20 cellular contexts compared by ENCODE assay signal in the genomic region with DNA sequence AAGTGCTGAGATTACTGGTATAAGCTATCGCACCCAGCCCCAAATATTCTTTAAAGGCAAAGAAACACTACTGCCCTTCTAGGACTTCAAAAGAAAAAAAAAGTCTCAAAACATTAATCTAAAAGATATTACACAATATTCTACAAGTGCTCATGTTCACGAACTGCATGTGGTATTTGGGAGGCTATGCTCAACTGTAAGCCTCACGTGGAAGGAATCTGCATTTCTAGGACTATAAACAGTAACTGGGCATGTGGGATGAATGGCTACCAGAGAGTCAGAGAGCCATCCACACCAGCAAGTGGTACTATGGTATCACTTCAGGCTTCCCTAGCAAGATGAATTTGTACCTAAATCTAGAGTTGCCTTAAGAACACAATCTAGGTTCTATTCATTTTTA. TPM values are rescaled to one million over a fixed set of nuclear protein-coding genes. Genes with fewer than 3 reads are reported as not detected.
DNase-seq lines count a peak whose midpoint lies in the region; ATAC-seq, FAIRE-seq and TF ChIP-seq lines count a peak whose summit lies in the region.
"Had no signal": no experiment of that assay in that cellular context is flagged by ENCODE, and none has a peak within 500 bp of the region (broad histone marks: within the 10 kb centered on the region; RNA-seq: fewer than 3 reads in every experiment).

No MANE protein-coding gene starts in this region.

- TF ChIP-seq CTCF in activated CD8-positive, alpha-beta T cell treated with anti-CD3 and anti-CD28 coated beads for 36 hours (IDR thresholded peaks at IDR 0.05) = no peak
- TF ChIP-seq CTCF in prostate gland (IDR thresholded peaks at IDR 0.05) (no peak), endothelial cell (IDR thresholded peaks at IDR 0.05; ENCODE audit: unreplicated experiment) (no peak)

- WGBS in prostate gland = 96% methylated on average over 3 of the region's 3 CpGs

- intact Hi-C loops in activated CD8-positive, alpha-beta T cell treated with anti-CD3 and anti-CD28 coated beads for 36 hours (cut with micrococcal nuclease) = no loop called here
- intact Hi-C loops in prostate gland (cut with DNase I) = no loop called here

- no peaks in the 10 kb centered on the region for H3K4me1 ChIP-seq in prostate gland (replicated peaks)
- H3K4me1 ChIP-seq: BLaER1 had no signal

- H3K4me3 Mint-ChIP-seq in activated CD8-positive, alpha-beta T cell treated with anti-CD3 and anti-CD28 coated beads for 36 hours = no peak overlapping the region
- H3K4me3 Mint-ChIP-seq in activated CD8-positive, alpha-beta T cell treated with anti-CD3 and anti-CD28 coated beads, Interleukin-2, amount 10 ng/mL, durations not matched to agents 7 days and 5 days = no peak overlapping the region
- no peak overlapping the region for H3K4me3 Mint-ChIP-seq in endothelial cell (ENCODE audit: unreplicated experiment)

- peak; percentile 42 for FAIRE-seq in GM19239 (lab: Jason Lieb, UNC)
- FAIRE-seq: A204.1, G401.6, GM18507 had no signal

- no peaks in the 10 kb centered on the region for H3K9me3 ChIP-seq in prostate gland
- H3K9me3 ChIP-seq: BLaER1, MG63 had no signal

- H3K4me1 Mint-ChIP-seq in activated CD8-positive, alpha-beta T cell treated with anti-CD3 and anti-CD28 coated beads for 36 hours (ENCODE audit: low read depth) = peaks cover 55% of the 10 kb centered on the region
- H3K4me1 Mint-ChIP-seq in activated CD8-positive, alpha-beta T cell treated with anti-CD3 and anti-CD28 coated beads, Interleukin-2, amount 10 ng/mL, durations not matched to agents 7 days and 5 days (ENCODE audit: low read depth) = peaks cover 52% of the 10 kb centered on the region
- H3K4me1 Mint-ChIP-seq in endothelial cell (ENCODE audit: unreplicated experiment) = peaks cover 6% of the 10 kb centered on the region

- peak overlapping the region; percentile 6 to 57 for H3K27ac ChIP-seq in prostate gland
- H3K27ac ChIP-seq: BLaER1, KMS-11 had no signal

- no peak overlapping the region for H3K4me3 ChIP-seq in prostate gland
- H3K4me3 ChIP-seq: BLaER1, MG63 had no signal

- no peaks in the 10 kb centered on the region for H3K27me3 Mint-ChIP-seq in activated CD8-positive, alpha-beta T cell treated with anti-CD3 and anti-CD28 coated beads for 36 hours
- no peaks in the 10 kb centered on the region for H3K27me3 Mint-ChIP-seq in activated CD8-positive, alpha-beta T cell treated with anti-CD3 and anti-CD28 coated beads, Interleukin-2, amount 10 ng/mL, durations not matched to agents 7 days and 5 days (ENCODE audit: low read depth)
- H3K27me3 Mint-ChIP-seq in endothelial cell (ENCODE audit: unreplicated experiment) = no peaks in the 10 kb centered on the region

- no peak for DNase-seq in activated CD8-positive, alpha-beta T cell treated with anti-CD3 and anti-CD28 coated beads for 36 hours
- DNase-seq in activated CD8-positive, alpha-beta T cell treated with anti-CD3 and anti-CD28 coated beads, Interleukin-2, amount 10 ng/mL, durations not matched to agents 7 days and 5 days = no peak
- DNase-seq in GM19239 (ENCODE audit: insufficient read length, low spot score) = no peak
- DNase-seq in amniotic epithelial cell (ENCODE audit: low read depth) = peak; percentile 74
- no peak for DNase-seq in prostate gland (ENCODE audit: low spot score)
- no peak for DNase-seq in endothelial cell (ENCODE audit: low spot score)
- DNase-seq in hypothalamus (lab: John Stamatoyannopoulos, UW) = no peak
- DNase-seq: DND-41, MG63, NCI-H1092, NCI-H146, NCI-H2081, NCI-H82, PC-3 had no signal

- CTCF ChIA-PET in activated CD8-positive, alpha-beta T cell treated with anti-CD3 and anti-CD28 coated beads for 36 hours (lab: Charles Lee) = interaction anchor here (1.1 to 2.4 kb wide), 3 partner anchors 14 to 98 kb away, joined by 3 to 12 read pairs (median 4); partner anchors contain the start of gene ARMC12
- CTCF ChIA-PET in activated CD8-positive, alpha-beta T cell treated with anti-CD3 and anti-CD28 coated beads, Interleukin-2, amount 10 ng/mL, durations not matched to agents 7 days and 5 days (lab: Charles Lee) = interaction anchor here (1.0 to 2.8 kb wide), 3 partner anchors 11 to 98 kb away, joined by 3 to 14 read pairs (median 6); partner anchors contain the start of gene ARMC12

- peaks cover 4 to 9% of the 10 kb centered on the region in 2 donors for H3K36me3 ChIP-seq in prostate gland

- POLR2A ChIA-PET in activated CD8-positive, alpha-beta T cell treated with anti-CD3 and anti-CD28 coated beads for 36 hours (lab: Charles Lee) = interaction anchor here (0.9 kb wide), 1 partner anchor 14 kb away, joined by 3 read pairs; no protein-coding TSS in a partner anchor
- POLR2A ChIA-PET in activated CD8-positive, alpha-beta T cell treated with anti-CD3 and anti-CD28 coated beads, Interleukin-2, amount 10 ng/mL, durations not matched to agents 7 days and 5 days (lab: Charles Lee) = no interaction called here

- H3K27me3 ChIP-seq in prostate gland (replicated peaks; ENCODE audit: insufficient read depth) = no peaks in the 10 kb centered on the region
- H3K27me3 ChIP-seq: BLaER1, MG63 had no signal

- peaks cover 39% of the 10 kb centered on the region for H3K36me3 Mint-ChIP-seq in activated CD8-positive, alpha-beta T cell treated with anti-CD3 and anti-CD28 coated beads for 36 hours (ENCODE audit: low read depth)
- H3K36me3 Mint-ChIP-seq in activated CD8-positive, alpha-beta T cell treated with anti-CD3 and anti-CD28 coated beads, Interleukin-2, amount 10 ng/mL, durations not matched to agents 7 days and 5 days (ENCODE audit: low read depth) = peaks cover 50% of the 10 kb centered on the region
- no peaks in the 10 kb centered on the region for H3K36me3 Mint-ChIP-seq in endothelial cell (ENCODE audit: low read depth, unreplicated experiment)

- no peak for ATAC-seq in activated CD8-positive, alpha-beta T cell treated with anti-CD3 and anti-CD28 coated beads for 36 hours
- ATAC-seq in activated CD8-positive, alpha-beta T cell treated with anti-CD3 and anti-CD28 coated beads, Interleukin-2, amount 10 ng/mL, durations not matched to agents 7 days and 5 days = no peak
- ATAC-seq in esophagus mucosa = no peak
- ATAC-seq: PC-3 had no signal

- no peaks in the 10 kb centered on the region for H3K9me3 Mint-ChIP-seq in activated CD8-positive, alpha-beta T cell treated with anti-CD3 and anti-CD28 coated beads for 36 hours
- no peaks in the 10 kb centered on the region for H3K9me3 Mint-ChIP-seq in activated CD8-positive, alpha-beta T cell treated with anti-CD3 and anti-CD28 coated beads, Interleukin-2, amount 10 ng/mL, durations not matched to agents 7 days and 5 days (ENCODE audit: insufficient read depth)
- H3K9me3 Mint-ChIP-seq in endothelial cell (ENCODE audit: unreplicated experiment) = no peaks in the 10 kb centered on the region

- H3K27ac Mint-ChIP-seq in activated CD8-positive, alpha-beta T cell treated with anti-CD3 and anti-CD28 coated beads for 36 hours = peak overlapping the region; percentile 46
- no peak overlapping the region for H3K27ac Mint-ChIP-seq in activated CD8-positive, alpha-beta T cell treated with anti-CD3 and anti-CD28 coated beads, Interleukin-2, amount 10 ng/mL, durations not matched to agents 7 days and 5 days
- H3K27ac Mint-ChIP-seq in endothelial cell (ENCODE audit: unreplicated experiment) = no peak overlapping the region

- TF ChIP-seq POLR2A in prostate gland (IDR thresholded peaks at IDR 0.05) = no peak

RNA-seq across cellular contexts. Expression of gene FKBP5, which starts 50.0 kb away (rescaled TPM):
- 10 to 100 TPM; 90.6 to 93.4 TPM for total RNA-seq in activated CD8-positive, alpha-beta T cell treated with anti-CD3 and anti-CD28 coated beads for 36 hours
- total RNA-seq in activated CD8-positive, alpha-beta T cell treated with anti-CD3 and anti-CD28 coated beads, Interleukin-2, amount 10 ng/mL, durations not matched to agents 7 days and 5 days = 10 to 100 TPM; 78.7 to 79.5 TPM
- total RNA-seq in prostate gland = 100 to 1,000 TPM; 201 to 248 TPM
- total RNA-seq in endothelial cell (ENCODE audit: unreplicated experiment) = 7.2 TPM
- 65.5 TPM for total RNA-seq in esophagus mucosa
